Comparison of ENCODE assay signal across 13 cellular contexts in genomic region chr1:156912861-156913808, GRCh38. TPM values are rescaled to one million over a fixed set of nuclear protein-coding genes. Genes with fewer than 3 reads are reported as not detected.
DNase-seq lines count a peak whose midpoint lies in the region; ATAC-seq and TF ChIP-seq lines count a peak whose summit lies in the region.
"Had no signal": no experiment of that assay in that cellular context is flagged by ENCODE, and none has a peak within 500 bp of the region (broad histone marks: within the 10 kb centered on the region; RNA-seq: fewer than 3 reads in every experiment).

No MANE protein-coding gene starts in this region.

- TF ChIP-seq POLR2A in erythroblast (IDR thresholded peaks at IDR 0.05; ENCODE audit: low read length): no peak

- peak; percentile 90 for DNase-seq in H7
- peak; percentile 37 for DNase-seq in NCI-H69 (lab: John Stamatoyannopoulos, UW)
- peak; percentile 35 to 51 for DNase-seq in erythroblast (lab: John Stamatoyannopoulos, UW)
- DNase-seq in sciatic nerve (ENCODE audit: low spot score): no peak
- no peak for DNase-seq in endothelial cell (ENCODE audit: low spot score)
- no peak for DNase-seq in activated CD4-positive, alpha-beta T cell treated with anti-CD3 and anti-CD28 coated beads for 4 hours
- DNase-seq: activated CD4-positive, alpha-beta T cell treated with anti-CD3 and anti-CD28 coated beads, Interleukin-2, amount 10 ng/mL, durations not matched to agents 7 days and 5 days; activated effector memory CD4-positive, alpha-beta T cell treated with Interleukin-2 at 50 U/mL for 16 hours; NCI-H510A treated with DMSO at 0.1 percent for 48 hours; stimulated activated CD4-positive, alpha-beta T cell treated with anti-CD3 and anti-CD28 coated beads, Interleukin-4, amount 100 ng/mL, for 1 hour had no signal

- no peaks in the 10 kb centered on the region for H3K9me3 Mint-ChIP-seq in endothelial cell (ENCODE audit: unreplicated experiment)
- H3K9me3 Mint-ChIP-seq: activated CD4-positive, alpha-beta T cell treated with anti-CD3 and anti-CD28 coated beads, Interleukin-2, amount 10 ng/mL, durations not matched to agents 7 days and 5 days had no signal

- no peaks in the 10 kb centered on the region; the same call in 1 of the 2 replicates for H3K27me3 ChIP-seq in H7 (ENCODE audit: control insufficient read depth, insufficient read depth, low read length)
- H3K27me3 ChIP-seq: body of pancreas had no signal

- no peaks in the 10 kb centered on the region; the same call in 1 of the 2 replicates for H3K36me3 ChIP-seq in H7 (replicated peaks; ENCODE audit: control insufficient read depth, insufficient read depth, low read length)

- no peak for TF ChIP-seq CTCF in endothelial cell (IDR thresholded peaks at IDR 0.05; ENCODE audit: unreplicated experiment)

- ATAC-seq in sciatic nerve: peak; percentile 17
- no peak for ATAC-seq in HG03354 (IDR thresholded peaks at IDR 0.05; ENCODE audit: poor library complexity, severe bottlenecking, unreplicated experiment)
- ATAC-seq: body of pancreas had no signal

- H3K36me3 Mint-ChIP-seq in endothelial cell (ENCODE audit: low read depth, unreplicated experiment): peaks cover 57% of the 10 kb centered on the region

- H3K27ac Mint-ChIP-seq in endothelial cell (ENCODE audit: unreplicated experiment): no peak overlapping the region
- H3K27ac Mint-ChIP-seq: activated CD4-positive, alpha-beta T cell treated with anti-CD3 and anti-CD28 coated beads, Interleukin-2, amount 10 ng/mL, durations not matched to agents 7 days and 5 days had no signal

- H3K4me3 Mint-ChIP-seq in endothelial cell (ENCODE audit: unreplicated experiment): no peak overlapping the region
- H3K4me3 Mint-ChIP-seq: activated CD4-positive, alpha-beta T cell treated with anti-CD3 and anti-CD28 coated beads, Interleukin-2, amount 10 ng/mL, durations not matched to agents 7 days and 5 days had no signal

- intact Hi-C loops in sciatic nerve (cut with DNase I): no loop called here

- H3K27me3 Mint-ChIP-seq in endothelial cell (ENCODE audit: unreplicated experiment): peaks cover 10% of the 10 kb centered on the region

- H3K4me1 Mint-ChIP-seq in endothelial cell (ENCODE audit: unreplicated experiment): peaks cover 10% of the 10 kb centered on the region

- no peak overlapping the region for H3K4me3 ChIP-seq in H7 (ENCODE audit: insufficient read depth, low read depth, low read length)
- H3K4me3 ChIP-seq: body of pancreas, SK-N-MC had no signal

RNA-seq across cellular contexts. Expression of gene LRRC71, which starts 7.3 kb away (rescaled TPM):
- not detected in 2 replicates for total RNA-seq in H7 (2014; rRNA removed; shearing (Covaris generic))
- total RNA-seq in sciatic nerve (2.5 TPM), endothelial cell (ENCODE audit: unreplicated experiment) (0.95 TPM)
- total RNA-seq: activated CD4-positive, alpha-beta T cell treated with anti-CD3 and anti-CD28 coated beads, Interleukin-2, amount 10 ng/mL, durations not matched to agents 7 days and 5 days; body of pancreas had no signal

RNA-seq across cellular contexts. Expression of gene PEAR1, which starts 19.6 kb away (rescaled TPM):
- 1.2 and 1.8 TPM in 2 replicates for total RNA-seq in H7 (2014; rRNA removed; shearing (Covaris generic))
- total RNA-seq in sciatic nerve (74.7 TPM), endothelial cell (ENCODE audit: unreplicated experiment) (50.7 TPM)

RNA-seq across cellular contexts. Expression of gene NTRK1, which starts 52.5 kb away (rescaled TPM):
- total RNA-seq in H7 (2014; rRNA removed; shearing (Covaris generic)): 0.07 and 0.22 TPM in 2 replicates
- 1.8 TPM for total RNA-seq in sciatic nerve
- 0.23 TPM for total RNA-seq in endothelial cell (ENCODE audit: unreplicated experiment)

RNA-seq across cellular contexts. Expression of gene INSRR, which starts 54.2 kb away (rescaled TPM):
- not detected in 2 replicates for total RNA-seq in H7 (2014; rRNA removed; shearing (Covaris generic))
- total RNA-seq in sciatic nerve (0.40 TPM), endothelial cell (ENCODE audit: unreplicated experiment) (not detected)

Comparison
In these comparisons a context has a peak if more than half of its experiments do, and no peak if none do; other contexts are left out.
1. DNase-seq: peak in H7 (single experiment), NCI-H69 (single experiment) and erythroblast (2 of 2); none in sciatic nerve (single experiment), endothelial cell (single experiment) and activated CD4-positive, alpha-beta T cell treated with anti-CD3 and anti-CD28 coated beads for 4 hours (0 of 2).
2. RNA of gene PEAR1, which starts 19.6 kb away (total RNA-seq): 74.7 TPM in sciatic nerve (single experiment) and 50.7 TPM in endothelial cell (single experiment); 1.2 to 1.8 TPM in H7; every median in the first group is over 10 times any median in the second.